Comparison of ENCODE assay signal across 12 cellular contexts in the genomic region with DNA sequence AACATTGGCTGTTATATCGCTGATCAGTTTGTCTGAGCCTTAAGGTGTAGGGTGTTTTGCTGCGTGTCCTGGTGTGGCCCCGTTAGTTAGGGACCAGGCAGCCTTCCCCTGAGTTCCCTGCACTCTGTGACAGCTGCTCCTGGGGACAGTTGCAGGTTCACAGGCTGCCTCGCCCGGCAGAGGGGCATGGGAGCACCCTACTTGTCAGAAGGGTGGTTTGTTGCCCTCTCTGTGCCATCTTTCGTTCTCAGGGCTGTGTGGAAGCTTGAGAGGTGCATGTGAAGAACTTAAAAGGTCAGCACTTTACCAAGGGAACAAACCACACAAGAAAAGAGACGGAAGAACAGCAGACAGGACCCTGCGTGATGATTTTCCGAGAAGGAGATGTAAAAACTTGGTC.
DNase-seq lines count a peak whose midpoint lies in the region; ATAC-seq and TF ChIP-seq lines count a peak whose summit lies in the region.
"Had no signal": no experiment of that assay in that cellular context is flagged by ENCODE, and none has a peak within 500 bp of the region (broad histone marks: within the 10 kb centered on the region; RNA-seq: fewer than 3 reads in every experiment).

No MANE protein-coding gene starts in this region.

- H3K36me3 ChIP-seq in Peyer's patch (no peaks in the 10 kb centered on the region), sigmoid colon (no peaks in the 10 kb centered on the region)
- H3K36me3 ChIP-seq: gastroesophageal sphincter had no signal

- TF ChIP-seq POLR2A in Peyer's patch (IDR thresholded peaks at IDR 0.05): no peak
- TF ChIP-seq POLR2A in sigmoid colon (IDR thresholded peaks at IDR 0.05): no peak

- TF ChIP-seq CTCF in Peyer's patch (IDR thresholded peaks at IDR 0.05) (no peak), sigmoid colon (IDR thresholded peaks at IDR 0.05) (no peak), H9 (conservative IDR thresholded peaks at IDR 0.05) (no peak)

- H3K9ac ChIP-seq in H9 (ENCODE audit: extremely low read depth, insufficient read length, low read length): no peak overlapping the region

- no peak overlapping the region for H4K91ac ChIP-seq in H9 (ENCODE audit: insufficient read length, low read depth, low read length)

- no peaks in the 10 kb centered on the region for H3K23me2 ChIP-seq in H9 (ENCODE audit: insufficient read length, low read depth, low read length, poor library complexity, severe bottlenecking)

- TF ChIP-seq EP300 in sigmoid colon (IDR thresholded peaks at IDR 0.05): no peak

- no peaks in the 10 kb centered on the region for H3K79me2 ChIP-seq in H9 (ENCODE audit: insufficient read depth, low read length)

- H3K9me3 ChIP-seq in Peyer's patch (no peaks in the 10 kb centered on the region), sigmoid colon (no peaks in the 10 kb centered on the region), H9 (ENCODE audit: control insufficient read depth, low read depth, low read length) (no peaks in the 10 kb centered on the region)
- H3K9me3 ChIP-seq: gastroesophageal sphincter had no signal

- no peak overlapping the region for H2BK15ac ChIP-seq in H9 (ENCODE audit: low read depth, low read length)

- H3K14ac ChIP-seq in H9 (ENCODE audit: insufficient read depth, low read length): no peak overlapping the region

- no peak overlapping the region for H3K4ac ChIP-seq in H9 (ENCODE audit: low read depth, low read length)

- H3K4me1 ChIP-seq in Peyer's patch: peaks cover 0 to 47% (median 3%) of the 10 kb centered on the region in 4 donors
- H3K4me1 ChIP-seq in sigmoid colon: peaks cover 0 to 76% (median 42%) of the 10 kb centered on the region in 4 donors
- no peaks in the 10 kb centered on the region for H3K4me1 ChIP-seq in H9 (ENCODE audit: insufficient read depth, low read length)

- WGBS in sigmoid colon, 2 donors: 80 to 89% methylated on average over 9 of the region's 9 CpGs
- WGBS in H9 (ENCODE audit: extremely low coverage, insufficient read length, low lambda C conversion rate): no CpG with 5 or more reads among the region's 9 CpGs

- H3K4me2 ChIP-seq in H9 (ENCODE audit: insufficient read depth, insufficient read length, low read length): no peak overlapping the region

- peak; percentile 33 for DNase-seq in activated CD4-positive, alpha-beta T cell treated with anti-CD3 and anti-CD28 coated beads for 48 hours
- no peak for DNase-seq in activated CD4-positive, alpha-beta T cell treated with anti-CD3 and anti-CD28 coated beads, Interleukin-2, amount 10 ng/mL, durations not matched to agents 7 days and 5 days
- DNase-seq in Peyer's patch (peak in 2 of 3 donors; percentile 13 to 43), sigmoid colon (peak; percentile 48), COR-L47 (lab: John Stamatoyannopoulos, UW) (no peak), H9 (no peak)
- DNase-seq: NCI-H526 treated with DMSO at 0.1 percent for 48 hours had no signal

- CTCF ChIA-PET in activated CD4-positive, alpha-beta T cell treated with anti-CD3 and anti-CD28 coated beads, Interleukin-2, amount 10 ng/mL, durations not matched to agents 7 days and 5 days (lab: Charles Lee): interaction anchor here (1.6 kb wide), 1 partner anchor 9 kb away, joined by 5 read pairs; no protein-coding TSS in a partner anchor

- H3K4me3 ChIP-seq in Peyer's patch (no peak overlapping the region), sigmoid colon (no peak overlapping the region)
- H3K4me3 ChIP-seq: gastroesophageal sphincter had no signal

- H4K5ac ChIP-seq in H9 (ENCODE audit: insufficient read length, low read depth, low read length): no peak overlapping the region

- H3K27ac ChIP-seq in Peyer's patch (peak overlapping the region in 1 of 4 donors; percentile 13), angular gyrus (ENCODE audit: low read depth, low read length) (peak overlapping the region; percentile 42), sigmoid colon (peak overlapping the region in 1 of 4 donors; percentile 13), H9 (ENCODE audit: insufficient read length, low read depth, low read length) (no peak overlapping the region)

- no peak overlapping the region for H3K4me3 Mint-ChIP-seq in activated CD4-positive, alpha-beta T cell treated with anti-CD3 and anti-CD28 coated beads, Interleukin-2, amount 10 ng/mL, durations not matched to agents 7 days and 5 days
- no peak overlapping the region for H3K4me3 Mint-ChIP-seq in H9

- no peak overlapping the region for H2BK5ac ChIP-seq in H9 (ENCODE audit: insufficient read length, low read length)

- H2BK120ac ChIP-seq in H9 (ENCODE audit: low read depth, low read length, poor library complexity, severe bottlenecking): no peak overlapping the region

- no peak overlapping the region for H3K56ac ChIP-seq in H9 (ENCODE audit: insufficient read length, low read depth, low read length)

- no peaks in the 10 kb centered on the region for H3K27me3 Mint-ChIP-seq in activated CD4-positive, alpha-beta T cell treated with anti-CD3 and anti-CD28 coated beads, Interleukin-2, amount 10 ng/mL, durations not matched to agents 7 days and 5 days
- peaks cover 2% of the 10 kb centered on the region; the same call in 1 of the 2 replicates for H3K27me3 Mint-ChIP-seq in H9 (ENCODE audit: low read depth)

- ATAC-seq in GM19463 (IDR thresholded peaks at IDR 0.05; ENCODE audit: unreplicated experiment): no peak
- ATAC-seq: gastroesophageal sphincter, HCT116, sciatic nerve had no signal

- H3K36me3 Mint-ChIP-seq in activated CD4-positive, alpha-beta T cell treated with anti-CD3 and anti-CD28 coated beads, Interleukin-2, amount 10 ng/mL, durations not matched to agents 7 days and 5 days (ENCODE audit: low read depth): no peaks in the 10 kb centered on the region
- no peaks in the 10 kb centered on the region for H3K36me3 Mint-ChIP-seq in H9 (ENCODE audit: insufficient read depth in 1 of 3, low read depth in 3 of 3)

- H4K20me1 ChIP-seq in H9 (ENCODE audit: control insufficient read depth, insufficient read depth, insufficient read length): no peaks in the 10 kb centered on the region

- no peaks in the 10 kb centered on the region for H3K9me3 Mint-ChIP-seq in activated CD4-positive, alpha-beta T cell treated with anti-CD3 and anti-CD28 coated beads, Interleukin-2, amount 10 ng/mL, durations not matched to agents 7 days and 5 days
- H3K9me3 Mint-ChIP-seq in H9: no peaks in the 10 kb centered on the region

- no peak overlapping the region for H3K23ac ChIP-seq in H9 (ENCODE audit: insufficient read length, low read depth, low read length)

- H3K4me1 Mint-ChIP-seq in activated CD4-positive, alpha-beta T cell treated with anti-CD3 and anti-CD28 coated beads, Interleukin-2, amount 10 ng/mL, durations not matched to agents 7 days and 5 days: peaks cover 84% of the 10 kb centered on the region
- H3K4me1 Mint-ChIP-seq in H9: peaks cover 16 to 20% of the 10 kb centered on the region in 2 experiments

- H3K79me1 ChIP-seq in H9 (ENCODE audit: insufficient read depth, low read depth, low read length, poor library complexity, severe bottlenecking): no peaks in the 10 kb centered on the region

- H2BK12ac ChIP-seq in H9 (ENCODE audit: insufficient read length, low read depth, low read length): no peak overlapping the region

- intact Hi-C loops in sigmoid colon (cut with DNase I): loop anchor here (5.0 kb wide), 1 partner anchor 249 kb away; no protein-coding TSS in a partner anchor

- H3K18ac ChIP-seq in H9 (ENCODE audit: insufficient read length, low read depth, low read length): no peak overlapping the region

- H3K27me3 ChIP-seq in Peyer's patch (no peaks in the 10 kb centered on the region), sigmoid colon (no peaks in the 10 kb centered on the region), H9 (ENCODE audit: insufficient read depth, low read length) (no peaks in the 10 kb centered on the region)
- H3K27me3 ChIP-seq: gastroesophageal sphincter had no signal

- POLR2A ChIA-PET in activated CD4-positive, alpha-beta T cell treated with anti-CD3 and anti-CD28 coated beads, Interleukin-2, amount 10 ng/mL, durations not matched to agents 7 days and 5 days (lab: Charles Lee): no interaction called here

- no peak overlapping the region for H2BK20ac ChIP-seq in H9 (ENCODE audit: low read depth, low read length, poor library complexity, severe bottlenecking)

- H4K8ac ChIP-seq in H9 (replicated peaks; ENCODE audit: insufficient read length, low read depth, low read length): no peak overlapping the region

- no peak overlapping the region for H2AFZ ChIP-seq in H9 (ENCODE audit: low read length)

- H3T11ph ChIP-seq in H9 (ENCODE audit: low read length): no peak overlapping the region

- no peak overlapping the region for H2AK5ac ChIP-seq in H9 (ENCODE audit: insufficient read length, low read length)

- no peak overlapping the region for H3K27ac Mint-ChIP-seq in activated CD4-positive, alpha-beta T cell treated with anti-CD3 and anti-CD28 coated beads, Interleukin-2, amount 10 ng/mL, durations not matched to agents 7 days and 5 days
- H3K27ac Mint-ChIP-seq in H9: no peak overlapping the region

Comparison
In these comparisons a context has a peak if more than half of its experiments do, and no peak if none do; other contexts are left out.
1. DNase-seq: peak in activated CD4-positive, alpha-beta T cell treated with anti-CD3 and anti-CD28 coated beads for 48 hours (single experiment), Peyer's patch (2 of 3) and sigmoid colon (single experiment); none in activated CD4-positive, alpha-beta T cell treated with anti-CD3 and anti-CD28 coated beads, Interleukin-2, amount 10 ng/mL, durations not matched to agents 7 days and 5 days (single experiment), COR-L47 (single experiment) and H9 (single experiment).